16 cellular contexts compared by ENCODE assay signal in genomic region chr21:42676799-42677198, GRCh38. TPM values are rescaled to one million over a fixed set of nuclear protein-coding genes. Genes with fewer than 3 reads are reported as not detected.
DNase-seq lines count a peak whose midpoint lies in the region; ATAC-seq lines count a peak whose summit lies in the region.
"Had no signal": no experiment of that assay in that cellular context is flagged by ENCODE, and none has a peak within 500 bp of the region (broad histone marks: within the 10 kb centered on the region; RNA-seq: fewer than 3 reads in every experiment).

No MANE protein-coding gene starts in this region.

- peaks cover 2% of the 10 kb centered on the region for H3K36me3 ChIP-seq in H7 (replicated peaks; ENCODE audit: control insufficient read depth, insufficient read depth, low read length)
- H3K36me3 ChIP-seq in iPS-15b (ENCODE audit: control insufficient read depth, insufficient read depth, low read length) = peaks cover 6% of the 10 kb centered on the region

- H3K27me3 ChIP-seq in H7 (ENCODE audit: control insufficient read depth, insufficient read depth, low read length) (no peaks in the 10 kb centered on the region), iPS-15b (ENCODE audit: control insufficient read depth, insufficient read depth, low read length) (no peaks in the 10 kb centered on the region)

- H3K9ac ChIP-seq in iPS-15b (ENCODE audit: low read depth, low read length) = peak overlapping the region; percentile 8

- H3K9me3 ChIP-seq in iPS-15b (ENCODE audit: control insufficient read depth, insufficient read depth, low read length) = no peaks in the 10 kb centered on the region
- H3K9me3 ChIP-seq: A549 had no signal

- H3K4me3 ChIP-seq in H7 (ENCODE audit: insufficient read depth, low read depth, low read length) (no peak overlapping the region), iPS-15b (ENCODE audit: low read depth, low read length) (no peak overlapping the region)
- H3K4me3 ChIP-seq: A549 had no signal

- intact Hi-C loops in head of caudate nucleus (cut with DNase I) = no loop called here

- H3K4me1 ChIP-seq in iPS-15b (ENCODE audit: control insufficient read depth, insufficient read depth, low read length) = peaks cover 8% of the 10 kb centered on the region
- H3K4me1 ChIP-seq: A549 had no signal

- DNase-seq in COR-L47 (lab: John Stamatoyannopoulos, UW) = peak; percentile 62
- peak; percentile 88 for DNase-seq in H7
- peak; percentile 85 for DNase-seq in NCI-H2227 (lab: John Stamatoyannopoulos, UW; ENCODE audit: unreplicated experiment)
- DNase-seq in head of caudate nucleus = no peak
- DNase-seq: EL, H9, Kasumi-1, NCI-H1436, NCI-H2029, OCI-M1, T-helper 17 cell had no signal

- no peak for ATAC-seq in GM18498 (IDR thresholded peaks at IDR 0.05; ENCODE audit: unreplicated experiment)
- ATAC-seq in HG03439 (IDR thresholded peaks at IDR 0.05; ENCODE audit: unreplicated experiment) = no peak
- ATAC-seq: A549, T-helper 17 cell had no signal

RNA-seq across cellular contexts. Expression of gene PDE9A, which starts 23.4 kb away (rescaled TPM):
- total RNA-seq in H7 (2014; rRNA removed; shearing (Covaris generic)) = 24.2 and 37.9 TPM in 2 replicates
- total RNA-seq: MCF 10A had no signal

Comparison
In these comparisons a context has a peak if more than half of its experiments do, and no peak if none do; other contexts are left out.
1. DNase-seq: peak in COR-L47 (single experiment), H7 (single experiment) and NCI-H2227 (single experiment); none in head of caudate nucleus (0 of 42).